ENCODE assay signal across 23 cellular contexts in the genomic region with DNA sequence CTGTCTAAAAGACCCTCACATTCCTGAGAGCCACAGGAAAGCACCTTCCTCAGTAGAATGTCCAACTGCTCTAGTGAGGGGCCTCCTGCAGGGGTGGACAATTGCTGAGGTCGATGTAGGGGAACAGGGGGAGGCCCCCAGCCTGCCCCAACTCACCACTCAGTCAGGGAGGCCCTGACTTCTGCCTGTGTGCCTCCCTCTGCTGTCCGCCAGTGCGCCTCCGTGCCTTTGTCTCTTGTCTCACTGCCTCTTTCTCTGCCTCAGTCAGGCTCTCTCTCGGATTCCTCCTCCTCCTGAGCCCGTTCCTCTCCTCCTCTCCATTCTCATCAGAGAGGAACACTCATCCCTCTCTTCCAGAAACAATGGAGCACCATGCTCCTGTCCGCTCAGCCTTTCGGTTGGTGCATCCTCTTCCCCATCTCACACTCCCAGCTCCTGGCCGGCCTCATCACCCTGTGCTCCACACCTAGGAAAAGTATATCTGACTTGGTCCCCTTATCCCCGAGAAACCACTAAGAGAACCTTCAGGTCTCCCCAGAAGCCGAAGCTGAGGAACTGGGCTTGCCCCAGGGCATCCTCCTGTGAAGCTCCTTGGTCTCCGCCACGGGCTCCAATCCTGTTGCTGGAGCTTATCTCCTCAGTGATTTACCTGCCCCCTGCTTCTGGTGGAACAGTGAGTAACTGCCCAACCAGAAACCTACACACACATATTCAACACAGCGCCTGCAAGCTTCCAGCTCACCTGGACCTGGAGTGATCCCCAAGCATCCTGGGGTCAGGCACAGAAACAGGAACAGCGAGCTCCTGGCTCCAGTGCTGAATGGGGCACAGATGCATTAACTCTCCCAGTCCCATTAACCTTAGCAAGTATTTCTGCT. TPM values are rescaled to one million over a fixed set of nuclear protein-coding genes. Genes with fewer than 3 reads are reported as not detected.
DNase-seq lines count a peak whose midpoint lies in the region; ATAC-seq and TF ChIP-seq lines count a peak whose summit lies in the region.
"Had no signal": no experiment of that assay in that cellular context is flagged by ENCODE, and none has a peak within 500 bp of the region (broad histone marks: within the 10 kb centered on the region; RNA-seq: fewer than 3 reads in every experiment).

No MANE protein-coding gene starts in this region.

- H3K4me3 ChIP-seq in neural progenitor cell: no peak overlapping the region
- no peak overlapping the region for H3K4me3 ChIP-seq in ascending aorta
- no peak overlapping the region for H3K4me3 ChIP-seq in mesenchymal stem cell (ENCODE audit: insufficient read depth in 1 of 2, low read depth in 1 of 2, low read length in 2 of 2)
- H3K4me3 ChIP-seq: heart left ventricle, pancreas, upper lobe of left lung had no signal

- H3K9ac ChIP-seq in neural progenitor cell (no peak overlapping the region), mesenchymal stem cell (ENCODE audit: low read length) (no peak overlapping the region)

- no peaks in the 10 kb centered on the region for H3K36me3 ChIP-seq in neural progenitor cell
- no peaks in the 10 kb centered on the region for H3K36me3 ChIP-seq in ascending aorta
- no peaks in the 10 kb centered on the region for H3K36me3 ChIP-seq in mesenchymal stem cell (ENCODE audit: control insufficient read depth in 1 of 2, insufficient read depth in 2 of 2, low read depth in 1 of 2, low read length in 2 of 2)
- H3K36me3 ChIP-seq: BE2C, heart left ventricle, pancreas, upper lobe of left lung had no signal

- no peaks in the 10 kb centered on the region for H3K36me3 Mint-ChIP-seq in activated naive CD8-positive, alpha-beta T cell
- no peaks in the 10 kb centered on the region for H3K36me3 Mint-ChIP-seq in activated naive CD8-positive, alpha-beta T cell treated with anti-CD3 and anti-CD28 coated beads, Interleukin-2, amount 50 U/mL, for 24 hours (ENCODE audit: low read depth)
- H3K36me3 Mint-ChIP-seq in neural progenitor cell: peaks cover 2% of the 10 kb centered on the region
- no peaks in the 10 kb centered on the region for H3K36me3 Mint-ChIP-seq in activated CD8-positive, alpha-beta T cell treated with anti-CD3 and anti-CD28 coated beads, Interleukin-2, amount 10 ng/mL, durations not matched to agents 7 days and 5 days (ENCODE audit: low read depth)

- peaks cover 29% of the 10 kb centered on the region for H3F3A ChIP-seq in neural progenitor cell (ENCODE audit: low read depth)

- H2BK15ac ChIP-seq in mesenchymal stem cell (ENCODE audit: low read depth, poor library complexity, severe bottlenecking): no peak overlapping the region

- H3K9me3 ChIP-seq in neural progenitor cell (ENCODE audit: low read depth) (no peaks in the 10 kb centered on the region), ascending aorta (no peaks in the 10 kb centered on the region), mesenchymal stem cell (ENCODE audit: control insufficient read depth, low read length) (no peaks in the 10 kb centered on the region)
- H3K9me3 ChIP-seq: BE2C, heart left ventricle, pancreas, upper lobe of left lung had no signal

- no peak overlapping the region for H3K18ac ChIP-seq in mesenchymal stem cell (ENCODE audit: low read depth in 1 of 2, low read length in 2 of 2)

- H3K4me3 Mint-ChIP-seq in activated naive CD8-positive, alpha-beta T cell: peak overlapping the region; percentile 38
- H3K4me3 Mint-ChIP-seq in activated naive CD8-positive, alpha-beta T cell treated with anti-CD3 and anti-CD28 coated beads, Interleukin-2, amount 50 U/mL, for 24 hours: no peak overlapping the region
- peak overlapping the region; percentile 92 for H3K4me3 Mint-ChIP-seq in neural progenitor cell
- H3K4me3 Mint-ChIP-seq in activated CD8-positive, alpha-beta T cell treated with anti-CD3 and anti-CD28 coated beads, Interleukin-2, amount 10 ng/mL, durations not matched to agents 7 days and 5 days: no peak overlapping the region
- H3K4me3 Mint-ChIP-seq: activated B cell treated with CpG ODN at 0.5 μM for 24 hours; activated CD8-positive, alpha-beta T cell treated with anti-CD3 and anti-CD28 coated beads for 36 hours; activated naive CD4-positive, alpha-beta T cell treated with anti-CD3 and anti-CD28 coated beads for 36 hours had no signal

- H3K79me2 ChIP-seq in neural progenitor cell (ENCODE audit: low read depth): peaks cover 54% of the 10 kb centered on the region

- POLR2A ChIA-PET in activated CD8-positive, alpha-beta T cell treated with anti-CD3 and anti-CD28 coated beads, Interleukin-2, amount 10 ng/mL, durations not matched to agents 7 days and 5 days (lab: Charles Lee): no interaction called here

- ATAC-seq in activated naive CD8-positive, alpha-beta T cell treated with anti-CD3 and anti-CD28 coated beads, Interleukin-2, amount 50 U/mL, for 24 hours: no peak
- no peak for ATAC-seq in activated CD8-positive, alpha-beta T cell treated with anti-CD3 and anti-CD28 coated beads, Interleukin-2, amount 10 ng/mL, durations not matched to agents 7 days and 5 days
- ATAC-seq: activated CD8-positive, alpha-beta T cell treated with anti-CD3 and anti-CD28 coated beads for 36 hours; heart left ventricle; pancreas; stimulated activated naive CD8-positive, alpha-beta T cell treated with anti-CD3 and anti-CD28 coated beads, Interleukin-15, Interleukin-2, amounts not matched to agents 100 U/mL and 50 U/mL, for 24 hours had no signal

- no peaks in the 10 kb centered on the region for H3K27me3 ChIP-seq in neural progenitor cell
- H3K27me3 ChIP-seq in ascending aorta: peaks cover 7% of the 10 kb centered on the region
- peaks cover 46 to 59% of the 10 kb centered on the region in 2 experiments for H3K27me3 ChIP-seq in mesenchymal stem cell (ENCODE audit: control insufficient read depth in 1 of 2, insufficient read depth in 1 of 2, low read length in 2 of 2)

- no peak overlapping the region for H4K8ac ChIP-seq in mesenchymal stem cell (ENCODE audit: low read length)

- peak overlapping the region; percentile 91 for H3K4me2 ChIP-seq in neural progenitor cell
- no peak overlapping the region for H3K4me2 ChIP-seq in mesenchymal stem cell (ENCODE audit: low read length, poor library complexity, severe bottlenecking)

- H2BK120ac ChIP-seq in mesenchymal stem cell (ENCODE audit: low read depth, low read length): no peak overlapping the region

- no peak overlapping the region for H2AK5ac ChIP-seq in mesenchymal stem cell (ENCODE audit: low read length, severe bottlenecking)

- H4K20me1 ChIP-seq in neural progenitor cell (ENCODE audit: low read depth): peaks cover 69% of the 10 kb centered on the region

- H3K27me3 Mint-ChIP-seq in activated naive CD8-positive, alpha-beta T cell: peaks cover 23% of the 10 kb centered on the region
- peaks cover 51% of the 10 kb centered on the region for H3K27me3 Mint-ChIP-seq in activated naive CD8-positive, alpha-beta T cell treated with anti-CD3 and anti-CD28 coated beads, Interleukin-2, amount 50 U/mL, for 24 hours
- peaks cover 13% of the 10 kb centered on the region for H3K27me3 Mint-ChIP-seq in neural progenitor cell (ENCODE audit: insufficient read depth, low read depth)
- peaks cover 44% of the 10 kb centered on the region for H3K27me3 Mint-ChIP-seq in activated CD8-positive, alpha-beta T cell treated with anti-CD3 and anti-CD28 coated beads, Interleukin-2, amount 10 ng/mL, durations not matched to agents 7 days and 5 days (ENCODE audit: low read depth)

- H2BK12ac ChIP-seq in mesenchymal stem cell (ENCODE audit: low read length in 2 of 2): no peak overlapping the region

- H3K79me1 ChIP-seq in mesenchymal stem cell (replicated peaks; ENCODE audit: low read length, poor library complexity, severe bottlenecking): no peaks in the 10 kb centered on the region

- 73% methylated on average over 15 of the region's 15 CpGs for WGBS in mesenchymal stem cell

- H3K4me1 ChIP-seq in neural progenitor cell (peaks cover 36% of the 10 kb centered on the region), ascending aorta (peaks cover 3 to 9% of the 10 kb centered on the region in 2 donors), mesenchymal stem cell (ENCODE audit: control insufficient read depth, insufficient read depth, low read depth, low read length) (peaks cover 12% of the 10 kb centered on the region)
- H3K4me1 ChIP-seq: pancreas had no signal

- H3K9me3 Mint-ChIP-seq in activated naive CD8-positive, alpha-beta T cell (ENCODE audit: low read depth): no peaks in the 10 kb centered on the region
- H3K9me3 Mint-ChIP-seq in activated naive CD8-positive, alpha-beta T cell treated with anti-CD3 and anti-CD28 coated beads, Interleukin-2, amount 50 U/mL, for 24 hours: no peaks in the 10 kb centered on the region
- no peaks in the 10 kb centered on the region for H3K9me3 Mint-ChIP-seq in neural progenitor cell
- no peaks in the 10 kb centered on the region for H3K9me3 Mint-ChIP-seq in activated CD8-positive, alpha-beta T cell treated with anti-CD3 and anti-CD28 coated beads, Interleukin-2, amount 10 ng/mL, durations not matched to agents 7 days and 5 days (ENCODE audit: insufficient read depth)
- H3K9me3 Mint-ChIP-seq: activated B cell treated with CpG ODN at 0.5 μM for 24 hours; activated CD8-positive, alpha-beta T cell treated with anti-CD3 and anti-CD28 coated beads for 36 hours; activated naive CD4-positive, alpha-beta T cell treated with anti-CD3 and anti-CD28 coated beads for 36 hours; T-helper 2 cell treated with Interferon-gamma antibody and Interleukin-4, amounts not matched to agents 5 μg/mL and 100 μg/mL, for 36 hours had no signal

- no peak overlapping the region for H3K27ac Mint-ChIP-seq in activated naive CD8-positive, alpha-beta T cell
- H3K27ac Mint-ChIP-seq in activated naive CD8-positive, alpha-beta T cell treated with anti-CD3 and anti-CD28 coated beads, Interleukin-2, amount 50 U/mL, for 24 hours: no peak overlapping the region
- no peak overlapping the region for H3K27ac Mint-ChIP-seq in neural progenitor cell
- no peak overlapping the region for H3K27ac Mint-ChIP-seq in activated CD8-positive, alpha-beta T cell treated with anti-CD3 and anti-CD28 coated beads, Interleukin-2, amount 10 ng/mL, durations not matched to agents 7 days and 5 days
- H3K27ac Mint-ChIP-seq: activated B cell treated with CpG ODN at 0.5 μM for 24 hours; activated CD8-positive, alpha-beta T cell treated with anti-CD3 and anti-CD28 coated beads for 36 hours; activated naive CD4-positive, alpha-beta T cell treated with anti-CD3 and anti-CD28 coated beads for 36 hours; T-helper 2 cell treated with Interferon-gamma antibody and Interleukin-4, amounts not matched to agents 5 μg/mL and 100 μg/mL, for 36 hours had no signal

- H3K23ac ChIP-seq in mesenchymal stem cell (ENCODE audit: low read length in 2 of 2): no peak overlapping the region

- intact Hi-C loops in head of caudate nucleus (cut with DNase I): no loop called here
- intact Hi-C loops in ascending aorta (cut with DNase I): no loop called here

- DNase-seq in activated naive CD8-positive, alpha-beta T cell treated with anti-CD3 and anti-CD28 coated beads, Interleukin-2, amount 50 U/mL, for 24 hours: no peak
- DNase-seq in head of caudate nucleus (peak in 29 of 42 donors; percentile 39 to 82 (median 64)), neural progenitor cell (ENCODE audit: low spot score) (no peak), ascending aorta (ENCODE audit: low spot score in 2 of 2) (no peak), NK-92 (lab: John Stamatoyannopoulos, UW; ENCODE audit: unreplicated experiment) (no peak), mesenchymal stem cell (no peak)
- DNase-seq in activated CD8-positive, alpha-beta T cell treated with anti-CD3 and anti-CD28 coated beads, Interleukin-2, amount 10 ng/mL, durations not matched to agents 7 days and 5 days: no peak
- DNase-seq: activated B cell treated with CpG ODN at 0.5 μM for 24 hours; activated CD8-positive, alpha-beta T cell treated with anti-CD3 and anti-CD28 coated beads for 36 hours; activated naive CD4-positive, alpha-beta T cell treated with anti-CD3 and anti-CD28 coated beads for 36 hours; activated T-cell treated with anti-CD3 and anti-CD28 coated beads, Interleukin-2, amount 50 U/mL, for 1 hour; BE2C; heart left ventricle; NCI-H1092 treated with DMSO at 0.1 percent for 48 hours; NCI-H2081; pancreas; stimulated activated CD4-positive, alpha-beta T cell treated with anti-CD3 and anti-CD28 coated beads, Interleukin-1b, Interleukin-23, amount 100 ng/mL, for 48 hours; stimulated activated naive CD8-positive, alpha-beta T cell treated with anti-CD3 and anti-CD28 coated beads, Interleukin-15, Interleukin-2, amounts not matched to agents 100 U/mL and 50 U/mL, for 24 hours; upper lobe of left lung had no signal

- H3K27ac ChIP-seq in neural progenitor cell (no peak overlapping the region), ascending aorta (no peak overlapping the region), mesenchymal stem cell (ENCODE audit: low read length, poor library complexity, severe bottlenecking) (no peak overlapping the region)
- H3K27ac ChIP-seq: heart left ventricle, pancreas, SK-N-MC, upper lobe of left lung had no signal

- H3K4me1 Mint-ChIP-seq in activated naive CD8-positive, alpha-beta T cell (ENCODE audit: low read depth): peaks cover 22% of the 10 kb centered on the region
- peaks cover 6% of the 10 kb centered on the region for H3K4me1 Mint-ChIP-seq in activated naive CD8-positive, alpha-beta T cell treated with anti-CD3 and anti-CD28 coated beads, Interleukin-2, amount 50 U/mL, for 24 hours
- H3K4me1 Mint-ChIP-seq in neural progenitor cell: peaks cover 48% of the 10 kb centered on the region
- H3K4me1 Mint-ChIP-seq in activated CD8-positive, alpha-beta T cell treated with anti-CD3 and anti-CD28 coated beads, Interleukin-2, amount 10 ng/mL, durations not matched to agents 7 days and 5 days (ENCODE audit: low read depth): peaks cover 11% of the 10 kb centered on the region

- CTCF ChIA-PET in activated CD8-positive, alpha-beta T cell treated with anti-CD3 and anti-CD28 coated beads, Interleukin-2, amount 10 ng/mL, durations not matched to agents 7 days and 5 days (lab: Charles Lee): no interaction called here

- no peak overlapping the region for H4K91ac ChIP-seq in mesenchymal stem cell (ENCODE audit: low read length)

- no peak for TF ChIP-seq CTCF in neural progenitor cell (IDR thresholded peaks at IDR 0.05)
- TF ChIP-seq CTCF in ascending aorta (IDR thresholded peaks at IDR 0.05): no peak

- no peak overlapping the region for H3K14ac ChIP-seq in mesenchymal stem cell (ENCODE audit: low read length in 2 of 2)

- H2BK5ac ChIP-seq in mesenchymal stem cell (ENCODE audit: low read depth, low read length, poor library complexity, severe bottlenecking): no peak overlapping the region

- no peak overlapping the region for H3K4ac ChIP-seq in mesenchymal stem cell (ENCODE audit: low read depth in 1 of 2, low read length in 2 of 2)

- H2AFZ ChIP-seq in neural progenitor cell (replicated peaks) (no peak overlapping the region), mesenchymal stem cell (ENCODE audit: low read depth, low read length) (no peak overlapping the region)

RNA-seq across cellular contexts. Expression of a gene that starts 2.3 kb away (rescaled TPM):
- total RNA-seq in neural progenitor cell (ENCODE audit: low replicate concordance) (11.0 and 20.7 TPM in 2 replicates), ascending aorta (0.32 TPM)
- polyA plus RNA-seq in mesenchymal stem cell (2013, experiment 1 of 2): not detected
- polyA plus RNA-seq in mesenchymal stem cell (2013, experiment 2 of 2): not detected
- total RNA-seq in activated CD8-positive, alpha-beta T cell treated with anti-CD3 and anti-CD28 coated beads, Interleukin-2, amount 10 ng/mL, durations not matched to agents 7 days and 5 days: under 1 TPM; 0.13 to 0.31 TPM
- total RNA-seq: activated B cell treated with CpG ODN at 0.5 μM for 24 hours, RPMI7951 had no signal

Comparison
In these comparisons a context has a peak if more than half of its experiments do, and no peak if none do; other contexts are left out.
1. H3K4me3 Mint-ChIP-seq: peak in activated naive CD8-positive, alpha-beta T cell (single experiment) and neural progenitor cell (single experiment); none in activated naive CD8-positive, alpha-beta T cell treated with anti-CD3 and anti-CD28 coated beads, Interleukin-2, amount 50 U/mL, for 24 hours (single experiment) and activated CD8-positive, alpha-beta T cell treated with anti-CD3 and anti-CD28 coated beads, Interleukin-2, amount 10 ng/mL, durations not matched to agents 7 days and 5 days (single experiment).
2. DNase-seq: peak in head of caudate nucleus (29 of 42); none in activated naive CD8-positive, alpha-beta T cell treated with anti-CD3 and anti-CD28 coated beads, Interleukin-2, amount 50 U/mL, for 24 hours (single experiment), neural progenitor cell (single experiment), ascending aorta (0 of 2), NK-92 (single experiment), mesenchymal stem cell (single experiment) and activated CD8-positive, alpha-beta T cell treated with anti-CD3 and anti-CD28 coated beads, Interleukin-2, amount 10 ng/mL, durations not matched to agents 7 days and 5 days (single experiment).